Comparison of ENCODE assay signal across 10 cellular contexts in genomic region chr19:39660661-39661060, GRCh38. TPM values are rescaled to one million over a fixed set of nuclear protein-coding genes. Genes with fewer than 3 reads are reported as not detected.
"Had no signal": no experiment of that assay in that cellular context is flagged by ENCODE, and none has a peak within 500 bp of the region (broad histone marks: within the 10 kb centered on the region; RNA-seq: fewer than 3 reads in every experiment).

No MANE protein-coding gene starts in this region.

- H3K4me2 ChIP-seq: GM23338 had no signal

- H3K4me3 Mint-ChIP-seq: GM23338, H9, HFFc6 had no signal

- H3K27ac ChIP-seq: GM23248 had no signal

- H3K27ac Mint-ChIP-seq: GM23338, H9, HFFc6 had no signal

- H3K4me1 Mint-ChIP-seq: GM23338 had no signal

- H3K4me1 ChIP-seq: HAP-1 had no signal

- H3K4me3 ChIP-seq: GM23248, GM23338, HAP-1 had no signal

- H3K36me3 ChIP-seq: HAP-1 had no signal

- H3K9me3 ChIP-seq: HAP-1 had no signal

- H3K9ac ChIP-seq: GM23248 had no signal

- DNase-seq: GM23248, GOT3, H7, H9, HCEC 1CT, HFFc6 had no signal

- H2AFZ ChIP-seq: GM23248, GM23338 had no signal

- H3K9me3 Mint-ChIP-seq: HFFc6 had no signal

RNA-seq across cellular contexts. Expression of gene LGALS16, which starts 4.9 kb away (rescaled TPM):
- total RNA-seq: GM23248, GM23338, H1, H4, H7, H9, HFFc6 had no signal
- polyA plus RNA-seq: GM23248, GM23338, H1 had no signal

RNA-seq across cellular contexts. Expression of gene LGALS14, which starts 43.6 kb away (rescaled TPM):
- total RNA-seq: GM23248, GM23338, H4, H7, H9, HFFc6 had no signal
- polyA plus RNA-seq: GM23248, GM23338 had no signal

RNA-seq across cellular contexts. Expression of gene LGALS13, which starts 58.3 kb away (rescaled TPM):
- total RNA-seq: GM23248, GM23338, H1, H4, H7, H9, HFFc6 had no signal
- polyA plus RNA-seq: GM23248, GM23338, H1 had no signal
